27 cellular contexts compared by ENCODE assay signal in the genomic region with DNA sequence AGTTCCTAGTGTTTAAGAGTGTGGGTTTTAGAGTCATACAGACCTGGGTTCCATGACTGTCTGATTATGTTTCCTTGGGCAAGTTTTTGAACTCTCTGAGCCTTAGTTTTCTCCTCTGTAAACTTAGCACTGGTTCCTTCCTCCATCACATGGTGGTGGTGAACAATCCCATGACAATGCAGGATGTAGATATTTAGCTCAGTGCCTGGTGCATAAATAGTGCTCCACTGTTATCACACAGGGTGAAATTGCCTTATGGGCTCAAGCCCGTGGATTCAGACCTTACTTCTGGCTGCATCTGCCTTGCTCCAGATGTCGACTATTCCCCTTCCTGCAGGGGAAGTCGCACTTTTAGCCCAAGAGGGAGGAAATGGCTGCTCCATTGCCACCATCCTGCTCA.
"Had no signal": no experiment of that assay in that cellular context is flagged by ENCODE, and none has a peak within 500 bp of the region (broad histone marks: within the 10 kb centered on the region; RNA-seq: fewer than 3 reads in every experiment).

No MANE protein-coding gene starts in this region.

- H3K4me1 ChIP-seq: body of pancreas had no signal

- H3K27ac ChIP-seq: ascending aorta, body of pancreas, SJSA1 had no signal

- H3K27me3 ChIP-seq: ascending aorta, body of pancreas, MG63, SJSA1 had no signal

- ATAC-seq: activated CD8-positive, alpha-beta memory T cell treated with anti-CD3 and anti-CD28 coated beads, Interleukin-2, amount 10 ng/mL, durations not matched to agents 7 days and 5 days; body of pancreas; T-helper 17 cell had no signal

- H3K4me1 Mint-ChIP-seq: activated B cell treated with CpG ODN at 0.5 μM for 24 hours; activated CD4-positive, alpha-beta T cell treated with anti-CD3 and anti-CD28 coated beads, Interleukin-2, amount 10 ng/mL, durations not matched to agents 24 days and 14 days; activated CD8-positive, alpha-beta memory T cell treated with anti-CD3 and anti-CD28 coated beads, Interleukin-2, amount 10 ng/mL, durations not matched to agents 7 days and 5 days; activated naive CD4-positive, alpha-beta T cell treated with anti-CD3 and anti-CD28 coated beads, Interleukin-2, amount 50 U/mL, for 24 hours; T-helper 17 cell had no signal

- H3K9me3 Mint-ChIP-seq: activated CD4-positive, alpha-beta T cell treated with anti-CD3 and anti-CD28 coated beads, Interleukin-2, amount 10 ng/mL, durations not matched to agents 24 days and 14 days; activated naive CD4-positive, alpha-beta T cell treated with anti-CD3 and anti-CD28 coated beads, Interleukin-2, amount 50 U/mL, for 24 hours; activated T-cell treated with anti-CD3 and anti-CD28 coated beads, Interleukin-2, amount 50 U/mL, for 24 hours had no signal

- H3K4me3 Mint-ChIP-seq: activated B cell treated with CpG ODN at 0.5 μM for 24 hours; activated CD4-positive, alpha-beta T cell treated with anti-CD3 and anti-CD28 coated beads, Interleukin-2, amount 10 ng/mL, durations not matched to agents 24 days and 14 days; activated CD8-positive, alpha-beta memory T cell treated with anti-CD3 and anti-CD28 coated beads, Interleukin-2, amount 10 ng/mL, durations not matched to agents 7 days and 5 days; activated naive CD4-positive, alpha-beta T cell treated with anti-CD3 and anti-CD28 coated beads, Interleukin-2, amount 50 U/mL, for 24 hours; activated T-cell treated with anti-CD3 and anti-CD28 coated beads, Interleukin-2, amount 50 U/mL, for 24 hours; activated T-helper 1 cell treated with anti-CD3 and anti-CD28 coated beads, Interleukin-12 subunit alpha, Interleukin-12 subunit beta, Interleukin-2, Interleukin-4 antibody, amounts not matched to agents 30 ng/mL and 10 ng/mL and 1 ng/mL, durations not matched to agents 14 hours and 24 hours and 36 hours; T-helper 17 cell had no signal

- H3K4me3 ChIP-seq: ascending aorta, body of pancreas, MG63, SJSA1 had no signal

- DNase-seq: activated B cell treated with CpG ODN at 0.5 μM for 24 hours; activated CD4-positive, alpha-beta T cell treated with anti-CD3 and anti-CD28 coated beads for 1 hour; activated CD4-positive, alpha-beta T cell treated with anti-CD3 and anti-CD28 coated beads, Interleukin-2, amount 10 ng/mL, durations not matched to agents 24 days and 14 days; activated CD4-positive, alpha-beta T cell treated with anti-CD3 and anti-CD28 coated beads, Interleukin-2, amount 50 U/mL, for 48 hours; activated CD8-positive, alpha-beta memory T cell treated with anti-CD3 and anti-CD28 coated beads, Interleukin-2, amount 10 ng/mL, durations not matched to agents 7 days and 5 days; activated effector memory CD4-positive, alpha-beta T cell treated with Interleukin-2 at 50 U/mL for 16 hours; activated naive CD4-positive, alpha-beta T cell; activated T-cell treated with anti-CD3 and anti-CD28 coated beads, Interleukin-2, amount 50 U/mL, for 24 hours; amniotic stem cell; body of pancreas; central memory CD4-positive, alpha-beta T cell; MG63; MV-4-11; NCI-H1092 treated with DMSO at 0.1 percent for 48 hours; NCI-H1417 treated with DMSO at 0.1 percent for 48 hours; NCI-H1694; NCI-H2029; NCI-H2107; NCI-H345; NCI-H510A; SHP77; T-helper 17 cell; T-helper 9 cell had no signal

- H3K9me3 ChIP-seq: ascending aorta, SJSA1 had no signal

- H3K27ac Mint-ChIP-seq: activated B cell treated with CpG ODN at 0.5 μM for 24 hours; activated CD4-positive, alpha-beta T cell treated with anti-CD3 and anti-CD28 coated beads, Interleukin-2, amount 10 ng/mL, durations not matched to agents 24 days and 14 days; activated CD8-positive, alpha-beta memory T cell treated with anti-CD3 and anti-CD28 coated beads, Interleukin-2, amount 10 ng/mL, durations not matched to agents 7 days and 5 days; activated naive CD4-positive, alpha-beta T cell treated with anti-CD3 and anti-CD28 coated beads, Interleukin-2, amount 50 U/mL, for 24 hours; activated T-cell treated with anti-CD3 and anti-CD28 coated beads, Interleukin-2, amount 50 U/mL, for 24 hours; activated T-helper 1 cell treated with anti-CD3 and anti-CD28 coated beads, Interleukin-12 subunit alpha, Interleukin-12 subunit beta, Interleukin-2, Interleukin-4 antibody, amounts not matched to agents 30 ng/mL and 10 ng/mL and 1 ng/mL, durations not matched to agents 14 hours and 24 hours and 36 hours; T-helper 17 cell had no signal

- H3K36me3 ChIP-seq: ascending aorta, MG63, SJSA1 had no signal

- H3K27me3 Mint-ChIP-seq: activated B cell treated with CpG ODN at 0.5 μM for 24 hours; activated naive CD4-positive, alpha-beta T cell treated with anti-CD3 and anti-CD28 coated beads, Interleukin-2, amount 50 U/mL, for 24 hours had no signal

- H3K36me3 Mint-ChIP-seq: activated CD8-positive, alpha-beta memory T cell treated with anti-CD3 and anti-CD28 coated beads, Interleukin-2, amount 10 ng/mL, durations not matched to agents 7 days and 5 days; activated naive CD4-positive, alpha-beta T cell treated with anti-CD3 and anti-CD28 coated beads, Interleukin-2, amount 50 U/mL, for 24 hours had no signal
